18 cellular contexts compared by ENCODE assay signal in the genomic region with DNA sequence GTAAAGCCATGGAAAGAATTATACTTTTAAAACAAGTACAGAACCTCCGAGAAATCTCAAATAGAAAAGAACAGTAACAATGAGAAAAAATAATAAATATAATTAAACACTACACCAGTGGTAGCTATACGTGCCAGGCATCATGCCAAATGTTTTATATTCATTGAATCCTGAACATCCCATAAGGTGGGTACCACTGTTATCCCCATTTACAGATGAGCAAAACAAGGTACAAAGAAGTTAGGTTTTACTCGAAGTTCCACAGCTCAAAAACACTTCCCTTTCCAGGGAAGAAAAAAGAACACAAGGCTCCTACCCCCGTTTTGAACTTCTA. TPM values are rescaled to one million over a fixed set of nuclear protein-coding genes. Genes with fewer than 3 reads are reported as not detected.
DNase-seq lines count a peak whose midpoint lies in the region; ATAC-seq and TF ChIP-seq lines count a peak whose summit lies in the region.
"Had no signal": no experiment of that assay in that cellular context is flagged by ENCODE, and none has a peak within 500 bp of the region (broad histone marks: within the 10 kb centered on the region; RNA-seq: fewer than 3 reads in every experiment).

No MANE protein-coding gene starts in this region.

- H3K9ac ChIP-seq in SK-N-SH, result peak overlapping the region; percentile 63; the same call in 1 of the 2 replicates

- H3K4me1 ChIP-seq in SK-N-SH (ENCODE audit: control insufficient read depth in 1 of 2, insufficient read depth in 2 of 2, low read depth in 1 of 2, low read length in 1 of 2), result peaks cover 15 to 33% of the 10 kb centered on the region in 2 experiments
- peaks cover 16 to 58% of the 10 kb centered on the region in 2 donors for H3K4me1 ChIP-seq in left lung
- peaks cover 11 to 70% (median 53%) of the 10 kb centered on the region in 4 donors for H3K4me1 ChIP-seq in stomach
- peaks cover 10% of the 10 kb centered on the region for H3K4me1 ChIP-seq in mucosa of descending colon (ENCODE audit: low read depth)

- peak overlapping the region; percentile 64 for H3K27ac Mint-ChIP-seq in activated T-helper 17 cell treated with anti-CD3 and anti-CD28 coated beads, Interleukin-2, amount 50 U/mL, for 72 hours
- H3K27ac Mint-ChIP-seq in activated CD4-positive, alpha-beta memory T cell treated with anti-CD3 and anti-CD28 coated beads for 36 hours, result no peak overlapping the region

- no peak overlapping the region for H2AFZ ChIP-seq in SK-N-SH (ENCODE audit: low read depth)

- H3K27me3 Mint-ChIP-seq in activated T-helper 17 cell treated with anti-CD3 and anti-CD28 coated beads, Interleukin-2, amount 50 U/mL, for 72 hours, result no peaks in the 10 kb centered on the region
- H3K27me3 Mint-ChIP-seq in activated CD4-positive, alpha-beta memory T cell treated with anti-CD3 and anti-CD28 coated beads for 36 hours, result no peaks in the 10 kb centered on the region

- no peak for TF ChIP-seq CTCF in SK-N-SH (IDR thresholded peaks at IDR 0.05)
- TF ChIP-seq CTCF in left lung (IDR thresholded peaks at IDR 0.05), result no peak
- TF ChIP-seq CTCF in stomach (IDR thresholded peaks at IDR 0.05), result no peak
- no peak for TF ChIP-seq CTCF in mucosa of descending colon (IDR thresholded peaks at IDR 0.05)

- TF ChIP-seq EP300 in SK-N-SH (IDR thresholded peaks at IDR 0.05; ENCODE audit: borderline replicate concordance in 1 of 2, low read depth in 1 of 2, low read length in 1 of 2) (no peak), stomach (IDR thresholded peaks at IDR 0.05) (no peak)

- H3K9me3 ChIP-seq in SK-N-SH (no peaks in the 10 kb centered on the region), left lung (no peaks in the 10 kb centered on the region), stomach (no peaks in the 10 kb centered on the region), mucosa of descending colon (no peaks in the 10 kb centered on the region)

- no peaks in the 10 kb centered on the region for H3K27me3 ChIP-seq in SK-N-SH (ENCODE audit: insufficient read depth)
- H3K27me3 ChIP-seq in left lung, result no peaks in the 10 kb centered on the region
- no peaks in the 10 kb centered on the region for H3K27me3 ChIP-seq in stomach

- no peak for TF ChIP-seq POLR2A in stomach (IDR thresholded peaks at IDR 0.05)

- no peaks in the 10 kb centered on the region for H3K9me2 ChIP-seq in SK-N-SH

- TF ChIP-seq RAD21 in SK-N-SH (IDR thresholded peaks at IDR 0.05; ENCODE audit: low read length), result no peak

- H4K20me1 ChIP-seq in SK-N-SH (ENCODE audit: insufficient read depth), result peaks cover 10% of the 10 kb centered on the region; the same call in 1 of the 2 replicates

- DNase-seq in SK-N-SH (no peak), left lung (no peak), stomach (no peak), middle frontal gyrus (ENCODE audit: extremely low spot score, low spot score) (no peak), mucosa of descending colon (no peak)
- no peak for DNase-seq in activated CD4-positive, alpha-beta memory T cell treated with anti-CD3 and anti-CD28 coated beads for 36 hours
- DNase-seq: activated gamma-delta T cell; cortex of kidney; DND-41; foreskin melanocyte; H9; NCI-H1048; NCI-H510A treated with DMSO at 0.1 percent for 48 hours; SHP77 treated with DMSO at 0.1 percent for 48 hours; stimulated activated CD4-positive, alpha-beta T cell treated with anti-CD3 and anti-CD28 coated beads, Interleukin-4, amount 100 ng/mL, for 24 hours had no signal

- CTCF ChIA-PET in SK-N-SH (lab: Yijun Ruan, JAX), result interaction anchor here (0.6 to 0.8 kb wide), 2 partner anchors 15 to 620 kb away, joined by 3 read pairs; no protein-coding TSS in a partner anchor
- CTCF ChIA-PET in activated CD4-positive, alpha-beta memory T cell treated with anti-CD3 and anti-CD28 coated beads for 36 hours (lab: Charles Lee), result interaction anchor here (0.6 to 0.9 kb wide), 2 partner anchors 20 to 52 kb away, joined by 3 read pairs; no protein-coding TSS in a partner anchor

- H3K36me3 ChIP-seq in SK-N-SH (replicated peaks in 1 of 2; ENCODE audit: control insufficient read depth in 1 of 2, insufficient read depth in 2 of 2, low read length in 1 of 2) (no peaks in the 10 kb centered on the region), left lung (no peaks in the 10 kb centered on the region), stomach (no peaks in the 10 kb centered on the region), mucosa of descending colon (ENCODE audit: low read depth) (no peaks in the 10 kb centered on the region)

- H3K4me3 ChIP-seq in SK-N-SH (ENCODE audit: low read depth in 2 of 2, low read length in 1 of 2), result peak overlapping the region in 1 of 2 experiments; percentile 43; a peak in 2 of 4 replicates
- H3K4me3 ChIP-seq in left lung, result no peak overlapping the region
- H3K4me3 ChIP-seq in stomach, result no peak overlapping the region
- no peak overlapping the region for H3K4me3 ChIP-seq in mucosa of descending colon

- H3K4me2 ChIP-seq in SK-N-SH, result peak overlapping the region; percentile 73

- peaks cover 50% of the 10 kb centered on the region for H3K4me1 Mint-ChIP-seq in activated T-helper 17 cell treated with anti-CD3 and anti-CD28 coated beads, Interleukin-2, amount 50 U/mL, for 72 hours
- peaks cover 80% of the 10 kb centered on the region for H3K4me1 Mint-ChIP-seq in activated CD4-positive, alpha-beta memory T cell treated with anti-CD3 and anti-CD28 coated beads for 36 hours (ENCODE audit: low read depth)

- ATAC-seq in SK-N-SH treated with all-trans-retinoic acid at 6 μM for 48 hours (no peak), left lung (no peak), mucosa of descending colon (no peak)
- no peak for ATAC-seq in activated T-helper 17 cell treated with anti-CD3 and anti-CD28 coated beads, Interleukin-2, amount 50 U/mL, for 72 hours (replicated peaks)

- peaks cover 41% of the 10 kb centered on the region for H3F3A ChIP-seq in SK-N-SH (replicated peaks; ENCODE audit: insufficient read depth)

- peaks cover 4% of the 10 kb centered on the region for H3K9me3 Mint-ChIP-seq in activated T-helper 17 cell treated with anti-CD3 and anti-CD28 coated beads, Interleukin-2, amount 50 U/mL, for 72 hours
- peaks cover 12% of the 10 kb centered on the region for H3K9me3 Mint-ChIP-seq in activated CD4-positive, alpha-beta memory T cell treated with anti-CD3 and anti-CD28 coated beads for 36 hours

- no peak overlapping the region for H3K4me3 Mint-ChIP-seq in activated T-helper 17 cell treated with anti-CD3 and anti-CD28 coated beads, Interleukin-2, amount 50 U/mL, for 72 hours
- H3K4me3 Mint-ChIP-seq in activated CD4-positive, alpha-beta memory T cell treated with anti-CD3 and anti-CD28 coated beads for 36 hours, result no peak overlapping the region
- H3K4me3 Mint-ChIP-seq: H9 had no signal

- H3K36me3 Mint-ChIP-seq in activated T-helper 17 cell treated with anti-CD3 and anti-CD28 coated beads, Interleukin-2, amount 50 U/mL, for 72 hours (ENCODE audit: low read depth), result no peaks in the 10 kb centered on the region
- H3K36me3 Mint-ChIP-seq in activated CD4-positive, alpha-beta memory T cell treated with anti-CD3 and anti-CD28 coated beads for 36 hours, result peaks cover 20% of the 10 kb centered on the region

- POLR2A ChIA-PET in SK-N-SH (lab: Yijun Ruan, JAX), result no interaction called here
- POLR2A ChIA-PET in activated CD4-positive, alpha-beta memory T cell treated with anti-CD3 and anti-CD28 coated beads for 36 hours (lab: Charles Lee), result no interaction called here

- intact Hi-C loops in left lung (cut with DNase I), result no loop called here
- intact Hi-C loops in stomach (cut with DNase I; ENCODE audit: low total_unique reads), result no loop called here
- intact Hi-C loops in activated CD4-positive, alpha-beta memory T cell treated with anti-CD3 and anti-CD28 coated beads for 36 hours (cut with micrococcal nuclease), result no loop called here
- intact Hi-C loops in mucosa of descending colon (cut with DNase I, micrococcal nuclease), result no loop called here

- peak overlapping the region in 1 of 2 experiments; percentile 96; a peak in 3 of 4 replicates for H3K27ac ChIP-seq in SK-N-SH (ENCODE audit: low read depth in 2 of 2, low read length in 1 of 2)
- H3K27ac ChIP-seq in left lung, result peak overlapping the region; percentile 58 to 83
- peak overlapping the region in 3 of 5 donors; percentile 26 to 80 (median 78) for H3K27ac ChIP-seq in stomach
- H3K27ac ChIP-seq: 22Rv1 had no signal

- H3K79me2 ChIP-seq in SK-N-SH (ENCODE audit: insufficient read depth), result peaks cover 84% of the 10 kb centered on the region

- 52% methylated on average over 4 of the region's 4 CpGs for WGBS in SK-N-SH (ENCODE audit: low lambda C conversion rate)
- 38 to 53% (median 49%) methylated on average over 4 of the region's 4 CpGs for WGBS in stomach, 5 donors

TF ChIP-seq in SK-N-SH treated with all-trans-retinoic acid at 6 μM for 48 hours, 23 proteins besides CTCF, POLR2A, EP300 and RAD21 (continues in another document):
- TF ChIP-seq ZFP30 (CRISPR knock-in tag; IDR thresholded peaks at IDR 0.05) (no peak), OSR1 (CRISPR knock-in tag; IDR thresholded peaks at IDR 0.05) (no peak), ESRRG (CRISPR knock-in tag; IDR thresholded peaks at IDR 0.05) (no peak), RARB (CRISPR knock-in tag; IDR thresholded peaks at IDR 0.05) (no peak), PPARA (CRISPR knock-in tag; IDR thresholded peaks at IDR 0.05; ENCODE audit: borderline replicate concordance) (no peak)
- TF ChIP-seq, protein P1, sequence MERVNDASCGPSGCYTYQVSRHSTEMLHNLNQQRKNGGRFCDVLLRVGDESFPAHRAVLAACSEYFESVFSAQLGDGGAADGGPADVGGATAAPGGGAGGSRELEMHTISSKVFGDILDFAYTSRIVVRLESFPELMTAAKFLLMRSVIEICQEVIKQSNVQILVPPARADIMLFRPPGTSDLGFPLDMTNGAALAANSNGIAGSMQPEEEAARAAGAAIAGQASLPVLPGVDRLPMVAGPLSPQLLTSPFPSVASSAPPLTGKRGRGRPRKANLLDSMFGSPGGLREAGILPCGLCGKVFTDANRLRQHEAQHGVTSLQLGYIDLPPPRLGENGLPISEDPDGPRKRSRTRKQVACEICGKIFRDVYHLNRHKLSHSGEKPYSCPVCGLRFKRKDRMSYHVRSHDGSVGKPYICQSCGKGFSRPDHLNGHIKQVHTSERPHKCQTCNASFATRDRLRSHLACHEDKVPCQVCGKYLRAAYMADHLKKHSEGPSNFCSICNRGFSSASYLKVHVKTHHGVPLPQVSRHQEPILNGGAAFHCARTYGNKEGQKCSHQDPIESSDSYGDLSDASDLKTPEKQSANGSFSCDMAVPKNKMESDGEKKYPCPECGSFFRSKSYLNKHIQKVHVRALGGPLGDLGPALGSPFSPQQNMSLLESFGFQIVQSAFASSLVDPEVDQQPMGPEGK (CRISPR knock-in tag; IDR thresholded peaks at IDR 0.05; ENCODE audit: borderline replicate concordance), result no peak

RNA-seq across cellular contexts. Expression of a gene that starts 33.4 kb away (rescaled TPM):
- polyA plus RNA-seq in SK-N-SH (2012; rRNA removed), result 47.5 and 47.7 TPM in 2 replicates
- 47.6 and 48.4 TPM in 2 replicates for polyA plus RNA-seq in SK-N-SH (2012; cell fraction: cytosol; rRNA removed)
- polyA plus RNA-seq in SK-N-SH (2012; cell fraction: nucleus; rRNA removed), result 48.8 and 63.4 TPM in 2 replicates
- total RNA-seq in activated T-helper 17 cell treated with anti-CD3 and anti-CD28 coated beads, Interleukin-2, amount 50 U/mL, for 72 hours, result 100 to 1,000 TPM; 123 to 142 TPM
- total RNA-seq in left lung, result 100 to 1,000 TPM; 145 to 162 TPM
- total RNA-seq in stomach, result 100 to 1,000 TPM in 3 of 5 donors, 10 to 100 TPM in 2; 69.2 to 149 (median 106) TPM
- polyA plus RNA-seq in stomach, result 10 to 100 TPM; 21.3 to 44.0 (median 28.3) TPM
- total RNA-seq in activated CD4-positive, alpha-beta memory T cell treated with anti-CD3 and anti-CD28 coated beads for 36 hours, result 100 to 1,000 TPM; 115 to 128 TPM
- total RNA-seq in mucosa of descending colon, result 100 to 1,000 TPM in 2 of 3 donors, 10 to 100 TPM in 1; 97.1 to 132 (median 103) TPM
